Comparison of ENCODE assay signal across 9 cellular contexts in the genomic region with DNA sequence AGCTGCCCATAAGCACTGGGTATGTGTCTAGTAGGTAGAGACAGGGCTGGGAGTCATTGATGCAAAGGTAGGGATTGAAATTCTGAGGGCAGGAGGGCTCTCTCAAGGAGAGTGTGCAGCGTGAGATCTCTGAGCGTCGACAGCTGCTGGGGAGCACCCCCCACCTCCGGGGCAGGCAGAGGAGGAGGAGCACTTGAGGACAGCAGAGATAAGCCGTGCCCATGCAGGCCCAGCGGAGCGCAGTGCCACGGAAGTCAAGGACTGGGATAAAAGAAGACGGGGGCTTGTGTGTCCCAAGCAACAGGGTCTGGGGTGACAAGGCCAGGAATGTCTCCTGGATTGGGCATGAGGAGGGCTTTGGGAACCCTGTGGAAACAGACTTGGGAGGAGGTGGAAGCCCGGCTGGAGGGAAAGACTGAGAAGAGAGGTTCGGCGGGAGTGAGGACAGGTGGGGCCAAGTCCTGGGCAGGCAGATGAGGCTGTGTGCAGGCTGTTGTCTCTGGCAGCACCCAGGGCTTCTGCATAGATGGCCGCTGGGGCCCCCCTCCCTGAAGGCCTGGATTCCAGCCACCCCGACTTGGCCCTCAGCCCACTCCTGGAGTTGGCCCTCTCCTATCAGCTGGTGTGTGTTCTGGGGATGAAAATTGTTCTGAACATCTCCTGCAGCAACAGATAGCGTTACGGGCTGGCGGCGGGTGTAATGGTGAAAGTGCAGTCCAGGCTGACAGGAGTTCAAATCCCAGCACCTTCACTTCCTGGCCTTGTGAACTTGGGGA. TPM values are rescaled to one million over a fixed set of nuclear protein-coding genes. Genes with fewer than 3 reads are reported as not detected.
DNase-seq lines count a peak whose midpoint lies in the region; ATAC-seq and TF ChIP-seq lines count a peak whose summit lies in the region.
"Had no signal": no experiment of that assay in that cellular context is flagged by ENCODE, and none has a peak within 500 bp of the region (broad histone marks: within the 10 kb centered on the region; RNA-seq: fewer than 3 reads in every experiment).

No MANE protein-coding gene starts in this region.

- no peaks in the 10 kb centered on the region for H3K27me3 ChIP-seq in uterus

- no peaks in the 10 kb centered on the region for H3K4me1 ChIP-seq in uterus

- peak overlapping the region; percentile 82 for H3K4me3 Mint-ChIP-seq in activated naive CD8-positive, alpha-beta T cell treated with anti-CD3 and anti-CD28 coated beads, Interleukin-2, amount 10 ng/mL, durations not matched to agents 7 days and 5 days
- no peak overlapping the region for H3K4me3 Mint-ChIP-seq in activated naive CD8-positive, alpha-beta T cell treated with anti-CD3 and anti-CD28 coated beads for 36 hours

- TF ChIP-seq POLR2A in uterus (IDR thresholded peaks at IDR 0.05): no peak

- peaks cover 19% of the 10 kb centered on the region for H3K27me3 Mint-ChIP-seq in activated naive CD8-positive, alpha-beta T cell treated with anti-CD3 and anti-CD28 coated beads, Interleukin-2, amount 10 ng/mL, durations not matched to agents 7 days and 5 days
- H3K27me3 Mint-ChIP-seq in activated naive CD8-positive, alpha-beta T cell treated with anti-CD3 and anti-CD28 coated beads for 36 hours: peaks cover 4% of the 10 kb centered on the region

- H3K36me3 Mint-ChIP-seq in activated naive CD8-positive, alpha-beta T cell treated with anti-CD3 and anti-CD28 coated beads, Interleukin-2, amount 10 ng/mL, durations not matched to agents 7 days and 5 days: peaks cover 2% of the 10 kb centered on the region
- no peaks in the 10 kb centered on the region for H3K36me3 Mint-ChIP-seq in activated naive CD8-positive, alpha-beta T cell treated with anti-CD3 and anti-CD28 coated beads for 36 hours

- no peak overlapping the region for H3K4me3 ChIP-seq in uterus

- peak; percentile 27 for DNase-seq in activated naive CD8-positive, alpha-beta T cell treated with anti-CD3 and anti-CD28 coated beads, Interleukin-2, amount 10 ng/mL, durations not matched to agents 7 days and 5 days
- DNase-seq in activated naive CD8-positive, alpha-beta T cell treated with anti-CD3 and anti-CD28 coated beads for 36 hours: no peak
- DNase-seq in SK-N-DZ (ENCODE audit: low spot score) (peak; percentile 2), iPS-NIHi7 (ENCODE audit: extremely low spot score) (peak; percentile 7), uterus (peak; percentile 19 to 56), kidney tubule cell (ENCODE audit: low spot score) (no peak), A172 (ENCODE audit: low spot score) (no peak)

- no peak for ATAC-seq in activated naive CD8-positive, alpha-beta T cell treated with anti-CD3 and anti-CD28 coated beads, Interleukin-2, amount 10 ng/mL, durations not matched to agents 7 days and 5 days (ENCODE audit: low read depth)
- no peak for ATAC-seq in HG03439 (IDR thresholded peaks at IDR 0.05; ENCODE audit: unreplicated experiment)

- peaks cover 25% of the 10 kb centered on the region for H3K4me1 Mint-ChIP-seq in activated naive CD8-positive, alpha-beta T cell treated with anti-CD3 and anti-CD28 coated beads, Interleukin-2, amount 10 ng/mL, durations not matched to agents 7 days and 5 days
- H3K4me1 Mint-ChIP-seq in activated naive CD8-positive, alpha-beta T cell treated with anti-CD3 and anti-CD28 coated beads for 36 hours: peaks cover 12% of the 10 kb centered on the region

- no peak overlapping the region for H3K27ac ChIP-seq in uterus

- H3K27ac Mint-ChIP-seq in activated naive CD8-positive, alpha-beta T cell treated with anti-CD3 and anti-CD28 coated beads, Interleukin-2, amount 10 ng/mL, durations not matched to agents 7 days and 5 days: peak overlapping the region; percentile 94
- no peak overlapping the region for H3K27ac Mint-ChIP-seq in activated naive CD8-positive, alpha-beta T cell treated with anti-CD3 and anti-CD28 coated beads for 36 hours

- H3K9me3 ChIP-seq in uterus: no peaks in the 10 kb centered on the region

- POLR2A ChIA-PET in activated naive CD8-positive, alpha-beta T cell treated with anti-CD3 and anti-CD28 coated beads, Interleukin-2, amount 10 ng/mL, durations not matched to agents 7 days and 5 days (lab: Charles Lee): interaction anchor here (0.9 to 1.1 kb wide), 3 partner anchors 14 to 255 kb away, joined by 3 to 7 read pairs (median 3); no protein-coding TSS in a partner anchor

- intact Hi-C loops in uterus (cut with DNase I; ENCODE audit: low total_unique reads): no loop called here

- H3K36me3 ChIP-seq in uterus: no peaks in the 10 kb centered on the region

- no peaks in the 10 kb centered on the region for H3K9me3 Mint-ChIP-seq in activated naive CD8-positive, alpha-beta T cell treated with anti-CD3 and anti-CD28 coated beads, Interleukin-2, amount 10 ng/mL, durations not matched to agents 7 days and 5 days
- H3K9me3 Mint-ChIP-seq in activated naive CD8-positive, alpha-beta T cell treated with anti-CD3 and anti-CD28 coated beads for 36 hours: no peaks in the 10 kb centered on the region

- no peak for TF ChIP-seq CTCF in uterus (IDR thresholded peaks at IDR 0.05)

RNA-seq across cellular contexts. Expression of gene CACNA2D4, which starts 1.9 kb away (rescaled TPM):
- total RNA-seq in activated naive CD8-positive, alpha-beta T cell treated with anti-CD3 and anti-CD28 coated beads, Interleukin-2, amount 10 ng/mL, durations not matched to agents 7 days and 5 days: 10 to 100 TPM in 1 of 2 experiments, 1 to 10 TPM in 1; 8.0 to 10.4 TPM
- 1 to 10 TPM; 3.8 to 4.0 TPM for total RNA-seq in activated naive CD8-positive, alpha-beta T cell treated with anti-CD3 and anti-CD28 coated beads for 36 hours
- polyA plus RNA-seq in SK-N-DZ (2014; cell fraction: cytosol; rRNA removed): not detected in 2 replicates
- 0.21 and 1.6 TPM in 2 replicates for polyA plus RNA-seq in SK-N-DZ (2014; cell fraction: nucleus; rRNA removed)
- 1 to 10 TPM in 3 of 4 donors, not detected in 1; 2.6 to 4.1 (median 4.0) TPM for total RNA-seq in uterus
- total RNA-seq in A172 (2014; rRNA removed; shearing (Covaris generic)): not detected in 2 replicates
- total RNA-seq: SK-MEL-5 had no signal

Comparison
In these comparisons a context has a peak if more than half of its experiments do, and no peak if none do; other contexts are left out.
1. DNase-seq: peak in activated naive CD8-positive, alpha-beta T cell treated with anti-CD3 and anti-CD28 coated beads, Interleukin-2, amount 10 ng/mL, durations not matched to agents 7 days and 5 days (single experiment), SK-N-DZ (single experiment), iPS-NIHi7 (single experiment) and uterus (2 of 2); none in activated naive CD8-positive, alpha-beta T cell treated with anti-CD3 and anti-CD28 coated beads for 36 hours (single experiment), kidney tubule cell (single experiment) and A172 (single experiment).